1 cellular context compared by ENCODE assay signal in genomic region chr17:27446569-27447301, GRCh38.
A peak's percentile ranks its signal among the peaks of the same experiment; 100 is the strongest.
TF ChIP-seq lines count a peak whose summit lies in the region.

No MANE protein-coding gene starts in this region.

TF ChIP-seq in K562, 482 proteins besides CTCF, POLR2A, EP300 and RAD21 (continued from another document):
- TF ChIP-seq ZNF277 (CRISPR knock-in tag; IDR thresholded peaks at IDR 0.05; ENCODE audit: borderline replicate concordance) (no peak), MEIS2 (IDR thresholded peaks at IDR 0.05; ENCODE audit: partially characterized antibody) (peak; percentile 93), PML (IDR thresholded peaks at IDR 0.05; ENCODE audit: low read length) (peak; percentile 65), PHF8 (IDR thresholded peaks at IDR 0.05; ENCODE audit: borderline replicate concordance, low read length) (no peak), HDGF (IDR thresholded peaks at IDR 0.05) (no peak), ZNF311 (CRISPR knock-in tag; IDR thresholded peaks at IDR 0.05) (no peak), RB1 (IDR thresholded peaks at IDR 0.05; ENCODE audit: low read depth) (no peak), ID3 (CRISPR knock-in tag; IDR thresholded peaks at IDR 0.05) (no peak), ID3 (tag; IDR thresholded peaks at IDR 0.05) (no peak), REST (CRISPR knock-in tag; IDR thresholded peaks at IDR 0.05; ENCODE audit: low read depth) (no peak), ZBTB34 (CRISPR knock-in tag; IDR thresholded peaks at IDR 0.05) (no peak), ZNF140 (CRISPR knock-in tag; IDR thresholded peaks at IDR 0.05) (no peak), ZNF79 (CRISPR knock-in tag; IDR thresholded peaks at IDR 0.05; ENCODE audit: low read depth) (no peak), BRF1 (IDR thresholded peaks at IDR 0.05; ENCODE audit: borderline replicate concordance, extremely low read depth, insufficient read length) (no peak), NR2F6 (CRISPR knock-in tag; IDR thresholded peaks at IDR 0.05) (no peak), BDP1 (IDR thresholded peaks at IDR 0.05; ENCODE audit: insufficient read depth, insufficient read length) (no peak), CUX1 (CRISPR knock-in tag; IDR thresholded peaks at IDR 0.05) (no peak), ELK3 (CRISPR knock-in tag; IDR thresholded peaks at IDR 0.05) (no peak), SNIP1 (IDR thresholded peaks at IDR 0.05; ENCODE audit: low read depth) (no peak), LARP7 (IDR thresholded peaks at IDR 0.05) (no peak), PHB2 (IDR thresholded peaks at IDR 0.05; ENCODE audit: low read depth) (0 out of 2 replicates have a peak, but pooled peaks have one; percentile 34), TFAM (CRISPR knock-in tag; conservative IDR thresholded peaks at IDR 0.05) (no peak), IRF2 (CRISPR knock-in tag; IDR thresholded peaks at IDR 0.05) (no peak), NFRKB (IDR thresholded peaks at IDR 0.05; ENCODE audit: low read depth) (no peak; the same call in 1 of the 2 replicates), ZNF75A (CRISPR knock-in tag; IDR thresholded peaks at IDR 0.05) (no peak), POLR2AphosphoS2 (IDR thresholded peaks at IDR 0.05; ENCODE audit: low read length) (no peak), HSF4 (CRISPR knock-in tag; IDR thresholded peaks at IDR 0.05; ENCODE audit: borderline replicate concordance) (no peak), DACH1 (IDR thresholded peaks at IDR 0.05; ENCODE audit: partially characterized antibody) (peak; percentile 6), HLTF (IDR thresholded peaks at IDR 0.05) (peak; percentile 42; the same call in 1 of the 2 replicates), RFX5 (IDR thresholded peaks at IDR 0.05; ENCODE audit: low read depth, low read length) (no peak), EHMT2 (IDR thresholded peaks at IDR 0.05) (no peak), ZNF696 (CRISPR knock-in tag; conservative IDR thresholded peaks at IDR 0.05) (no peak), MCM3 (IDR thresholded peaks at IDR 0.05) (no peak), RBM14 (IDR thresholded peaks at IDR 0.05; ENCODE audit: borderline replicate concordance, insufficient read depth, low read depth, low read length) (no peak), ARHGAP35 (IDR thresholded peaks at IDR 0.05; ENCODE audit: partially characterized antibody) (no peak), KDM5B (IDR thresholded peaks at IDR 0.05; ENCODE audit: insufficient replicate concordance, low read depth, low read length) (no peak), ZBED1 (IDR thresholded peaks at IDR 0.05) (no peak), CREB1 (IDR thresholded peaks at IDR 0.05) (peak; percentile 29; the same call in 1 of the 2 replicates), CREB1 (CRISPR knock-in tag; IDR thresholded peaks at IDR 0.05) (no peak), POLR2H (tag; IDR thresholded peaks at IDR 0.05; ENCODE audit: low read depth) (no peak), LEF1 (IDR thresholded peaks at IDR 0.05) (peak; percentile 80), BHLHE40 (IDR thresholded peaks at IDR 0.05; ENCODE audit: low read length) (peak; percentile 27; the same call in 1 of the 2 replicates), SRSF1 (IDR thresholded peaks at IDR 0.05; ENCODE audit: low read depth, low read length) (no peak), ZBTB11 (CRISPR knock-in tag; IDR thresholded peaks at IDR 0.05) (no peak), HNRNPL (IDR thresholded peaks at IDR 0.05; ENCODE audit: low read depth, low read length) (no peak), SP2 (IDR thresholded peaks at IDR 0.05; ENCODE audit: extremely low read depth, low read depth, low read length, poor library complexity, severe bottlenecking) (no peak), BMI1 (IDR thresholded peaks at IDR 0.05; ENCODE audit: low read length) (no peak), ZNF699 (CRISPR knock-in tag; IDR thresholded peaks at IDR 0.05; ENCODE audit: insufficient replicate concordance) (no peak), ASH1L (IDR thresholded peaks at IDR 0.05; ENCODE audit: borderline replicate concordance, low read depth, partially characterized antibody) (no peak), ZNF668 (CRISPR knock-in tag; IDR thresholded peaks at IDR 0.05) (no peak), TCFL5 (CRISPR knock-in tag; conservative IDR thresholded peaks at IDR 0.05) (no peak), ATF6 (CRISPR knock-in tag; IDR thresholded peaks at IDR 0.05) (no peak), TEAD4 (IDR thresholded peaks at IDR 0.05; ENCODE audit: low read length) (peak; percentile 92), TEAD4 (CRISPR knock-in tag; IDR thresholded peaks at IDR 0.05; ENCODE audit: borderline replicate concordance) (no peak), ZNF586 (CRISPR knock-in tag; conservative IDR thresholded peaks at IDR 0.05) (no peak; the same call in 1 of the 2 replicates)
